Comparison of ENCODE assay signal across 20 cellular contexts in genomic region chr5:111242606-111243005, GRCh38. TPM values are rescaled to one million over a fixed set of nuclear protein-coding genes. Genes with fewer than 3 reads are reported as not detected.
DNase-seq lines count a peak whose midpoint lies in the region; ATAC-seq and TF ChIP-seq lines count a peak whose summit lies in the region.
"Had no signal": no experiment of that assay in that cellular context is flagged by ENCODE, and none has a peak within 500 bp of the region (broad histone marks: within the 10 kb centered on the region; RNA-seq: fewer than 3 reads in every experiment).

No MANE protein-coding gene starts in this region.

- no peak overlapping the region for H3K27ac ChIP-seq in CD8-positive, alpha-beta T cell (ENCODE audit: low read depth, low read length)
- peak overlapping the region; percentile 50 for H3K27ac ChIP-seq in naive thymus-derived CD4-positive, alpha-beta T cell (ENCODE audit: low read depth, low read length)
- no peak overlapping the region for H3K27ac ChIP-seq in esophagus squamous epithelium
- H3K27ac ChIP-seq: BLaER1 treated with 17β-estradiol and CSF1 and Interleukin-3, amounts not matched to agents 10 nM and 100 nM had no signal

- peak overlapping the region; percentile 38 for H3K27ac Mint-ChIP-seq in activated T-cell treated with anti-CD3 and anti-CD28 coated beads, Interleukin-2, amount 50 U/mL, for 24 hours
- no peak overlapping the region for H3K27ac Mint-ChIP-seq in activated T-cell treated with anti-CD3 and anti-CD28 coated beads, Interleukin-2, amount 50 U/mL, for 72 hours
- H3K27ac Mint-ChIP-seq in CD8-positive, alpha-beta T cell = peak overlapping the region; percentile 80
- H3K27ac Mint-ChIP-seq in activated naive CD8-positive, alpha-beta T cell = peak overlapping the region; percentile 78
- H3K27ac Mint-ChIP-seq in naive thymus-derived CD4-positive, alpha-beta T cell = peak overlapping the region; percentile 38 to 98 (median 88)
- H3K27ac Mint-ChIP-seq: IgD-negative memory B cell had no signal

- no peaks in the 10 kb centered on the region for H3K9me3 ChIP-seq in CD8-positive, alpha-beta T cell (ENCODE audit: low read length)
- no peaks in the 10 kb centered on the region for H3K9me3 ChIP-seq in naive thymus-derived CD4-positive, alpha-beta T cell (ENCODE audit: control insufficient read depth in 2 of 3, low read length in 3 of 3)
- H3K9me3 ChIP-seq in esophagus squamous epithelium = no peaks in the 10 kb centered on the region
- H3K9me3 ChIP-seq: BLaER1 treated with 17β-estradiol and CSF1 and Interleukin-3, amounts not matched to agents 10 nM and 100 nM; Caco-2 had no signal

- no peak for TF ChIP-seq CTCF in CD8-positive, alpha-beta T cell (IDR thresholded peaks at IDR 0.05)
- TF ChIP-seq CTCF in esophagus squamous epithelium (IDR thresholded peaks at IDR 0.05) = no peak

- 75 to 84% methylated on average over 10 of the region's 10 CpGs for WGBS in esophagus squamous epithelium, 2 donors

- H3K27me3 Mint-ChIP-seq in activated T-cell treated with anti-CD3 and anti-CD28 coated beads, Interleukin-2, amount 50 U/mL, for 24 hours = no peaks in the 10 kb centered on the region
- H3K27me3 Mint-ChIP-seq in activated T-cell treated with anti-CD3 and anti-CD28 coated beads, Interleukin-2, amount 50 U/mL, for 72 hours (ENCODE audit: low read depth) = no peaks in the 10 kb centered on the region
- H3K27me3 Mint-ChIP-seq in CD8-positive, alpha-beta T cell (ENCODE audit: low read depth) = no peaks in the 10 kb centered on the region
- no peaks in the 10 kb centered on the region for H3K27me3 Mint-ChIP-seq in activated naive CD8-positive, alpha-beta T cell
- H3K27me3 Mint-ChIP-seq in naive thymus-derived CD4-positive, alpha-beta T cell = no peaks in the 10 kb centered on the region
- H3K27me3 Mint-ChIP-seq: IgD-negative memory B cell had no signal

- no peak overlapping the region for H3K4me3 ChIP-seq in CD8-positive, alpha-beta T cell (ENCODE audit: low read depth, low read length)
- no peak overlapping the region for H3K4me3 ChIP-seq in naive thymus-derived CD4-positive, alpha-beta T cell (ENCODE audit: low read length)
- no peak overlapping the region for H3K4me3 ChIP-seq in esophagus squamous epithelium
- H3K4me3 ChIP-seq: BLaER1 treated with 17β-estradiol and CSF1 and Interleukin-3, amounts not matched to agents 10 nM and 100 nM had no signal

- POLR2A ChIA-PET in CD8-positive, alpha-beta T cell (lab: Charles Lee) = no interaction called here
- POLR2A ChIA-PET in naive thymus-derived CD4-positive, alpha-beta T cell (lab: Charles Lee) = interaction anchor here (13.1 kb wide), 1 partner anchor 17 kb away, joined by 207 read pairs; the partner anchor contains the start of gene CAMK4

- no peak overlapping the region for H3K4me3 Mint-ChIP-seq in activated T-cell treated with anti-CD3 and anti-CD28 coated beads, Interleukin-2, amount 50 U/mL, for 24 hours
- H3K4me3 Mint-ChIP-seq in activated T-cell treated with anti-CD3 and anti-CD28 coated beads, Interleukin-2, amount 50 U/mL, for 72 hours = peak overlapping the region in 1 of 2 donors; percentile 29
- H3K4me3 Mint-ChIP-seq in CD8-positive, alpha-beta T cell = peak overlapping the region; percentile 1
- H3K4me3 Mint-ChIP-seq in activated naive CD8-positive, alpha-beta T cell = peak overlapping the region; percentile 28
- peak overlapping the region in 9 of 10 donors; percentile 17 to 81 (median 62) for H3K4me3 Mint-ChIP-seq in naive thymus-derived CD4-positive, alpha-beta T cell
- H3K4me3 Mint-ChIP-seq: IgD-negative memory B cell had no signal

- intact Hi-C loops in CD8-positive, alpha-beta T cell (cut with DNase I, micrococcal nuclease) = loop anchor here in 1 of 2 experiments (1.0 to 2.0 kb wide), 2 partner anchors 12 to 18 kb away; partner anchors contain the start of gene CAMK4
- intact Hi-C loops in naive thymus-derived CD4-positive, alpha-beta T cell (cut with micrococcal nuclease) = loop anchor here in 1 of 2 donors (1.0 kb wide), 1 partner anchor 8 kb away; no protein-coding TSS in a partner anchor
- intact Hi-C loops in esophagus squamous epithelium (cut with DNase I) = no loop called here

- no peaks in the 10 kb centered on the region for H3K9me3 Mint-ChIP-seq in activated T-cell treated with anti-CD3 and anti-CD28 coated beads, Interleukin-2, amount 50 U/mL, for 24 hours
- H3K9me3 Mint-ChIP-seq in activated T-cell treated with anti-CD3 and anti-CD28 coated beads, Interleukin-2, amount 50 U/mL, for 72 hours = no peaks in the 10 kb centered on the region
- no peaks in the 10 kb centered on the region for H3K9me3 Mint-ChIP-seq in CD8-positive, alpha-beta T cell
- H3K9me3 Mint-ChIP-seq in activated naive CD8-positive, alpha-beta T cell (ENCODE audit: low read depth) = no peaks in the 10 kb centered on the region
- no peaks in the 10 kb centered on the region for H3K9me3 Mint-ChIP-seq in naive thymus-derived CD4-positive, alpha-beta T cell
- H3K9me3 Mint-ChIP-seq: IgD-negative memory B cell had no signal

- H3K36me3 Mint-ChIP-seq in activated T-cell treated with anti-CD3 and anti-CD28 coated beads, Interleukin-2, amount 50 U/mL, for 24 hours (ENCODE audit: low read depth) = peaks cover 39% of the 10 kb centered on the region
- H3K36me3 Mint-ChIP-seq in activated T-cell treated with anti-CD3 and anti-CD28 coated beads, Interleukin-2, amount 50 U/mL, for 72 hours (ENCODE audit: insufficient read depth in 2 of 2) = peaks cover 0 to 6% of the 10 kb centered on the region in 2 donors
- H3K36me3 Mint-ChIP-seq in CD8-positive, alpha-beta T cell = peaks cover 40% of the 10 kb centered on the region
- peaks cover 14% of the 10 kb centered on the region for H3K36me3 Mint-ChIP-seq in activated naive CD8-positive, alpha-beta T cell
- peaks cover 0 to 34% (median 25%) of the 10 kb centered on the region in 5 donors for H3K36me3 Mint-ChIP-seq in naive thymus-derived CD4-positive, alpha-beta T cell
- H3K36me3 Mint-ChIP-seq: IgD-negative memory B cell had no signal

- H3K4me1 ChIP-seq in CD8-positive, alpha-beta T cell (ENCODE audit: insufficient read depth, low read length) = peaks cover 81% of the 10 kb centered on the region
- H3K4me1 ChIP-seq in naive thymus-derived CD4-positive, alpha-beta T cell (ENCODE audit: control insufficient read depth in 2 of 2, insufficient read depth in 2 of 2, low read length in 2 of 2) = peaks cover 15 to 69% of the 10 kb centered on the region in 2 donors
- no peaks in the 10 kb centered on the region for H3K4me1 ChIP-seq in esophagus squamous epithelium
- H3K4me1 ChIP-seq: Caco-2 had no signal

- peaks cover 88% of the 10 kb centered on the region for H3K4me1 Mint-ChIP-seq in activated T-cell treated with anti-CD3 and anti-CD28 coated beads, Interleukin-2, amount 50 U/mL, for 24 hours (ENCODE audit: low read depth)
- H3K4me1 Mint-ChIP-seq in activated T-cell treated with anti-CD3 and anti-CD28 coated beads, Interleukin-2, amount 50 U/mL, for 72 hours (ENCODE audit: low read depth) = peaks cover 87% of the 10 kb centered on the region
- H3K4me1 Mint-ChIP-seq in CD8-positive, alpha-beta T cell (ENCODE audit: low read depth) = peaks cover 89% of the 10 kb centered on the region
- H3K4me1 Mint-ChIP-seq in activated naive CD8-positive, alpha-beta T cell (ENCODE audit: low read depth) = peaks cover 87% of the 10 kb centered on the region
- peaks cover 50 to 95% (median 90%) of the 10 kb centered on the region in 7 donors for H3K4me1 Mint-ChIP-seq in naive thymus-derived CD4-positive, alpha-beta T cell
- H3K4me1 Mint-ChIP-seq: IgD-negative memory B cell had no signal

- no peak for DNase-seq in activated T-cell treated with anti-CD3 and anti-CD28 coated beads, Interleukin-2, amount 50 U/mL, for 24 hours
- DNase-seq in activated T-cell treated with anti-CD3 and anti-CD28 coated beads, Interleukin-2, amount 50 U/mL, for 72 hours = no peak
- no peak for DNase-seq in CD8-positive, alpha-beta T cell
- no peak for DNase-seq in naive thymus-derived CD4-positive, alpha-beta T cell
- no peak for DNase-seq in esophagus squamous epithelium (lab: John Stamatoyannopoulos, UW)
- no peak for DNase-seq in cerebellar cortex (ENCODE audit: low spot score)
- DNase-seq: Caco-2, DMS153, EL, H7, Kasumi-1, MM.1S, NCI-H1092 treated with DMSO at 0.1 percent for 48 hours, NCI-H1694, NCI-H510A treated with DMSO at 0.1 percent for 48 hours had no signal

- H3K27me3 ChIP-seq in CD8-positive, alpha-beta T cell (ENCODE audit: insufficient read depth, low read length) = no peaks in the 10 kb centered on the region
- no peaks in the 10 kb centered on the region for H3K27me3 ChIP-seq in naive thymus-derived CD4-positive, alpha-beta T cell (ENCODE audit: control insufficient read depth in 2 of 2, insufficient read depth in 2 of 2, low read length in 2 of 2)
- H3K27me3 ChIP-seq in esophagus squamous epithelium = no peaks in the 10 kb centered on the region
- H3K27me3 ChIP-seq: BLaER1 treated with 17β-estradiol and CSF1 and Interleukin-3, amounts not matched to agents 10 nM and 100 nM had no signal

- TF ChIP-seq POLR2A in esophagus squamous epithelium (IDR thresholded peaks at IDR 0.05) = no peak

- H3K36me3 ChIP-seq in CD8-positive, alpha-beta T cell (ENCODE audit: insufficient read depth, low read length) = no peaks in the 10 kb centered on the region
- H3K36me3 ChIP-seq in naive thymus-derived CD4-positive, alpha-beta T cell (ENCODE audit: control insufficient read depth in 2 of 3, insufficient read depth in 3 of 3, low read length in 3 of 3) = no peaks in the 10 kb centered on the region
- H3K36me3 ChIP-seq in esophagus squamous epithelium = no peaks in the 10 kb centered on the region
- H3K36me3 ChIP-seq: BLaER1 treated with 17β-estradiol and CSF1 and Interleukin-3, amounts not matched to agents 10 nM and 100 nM had no signal

- ATAC-seq in activated T-cell treated with anti-CD3 and anti-CD28 coated beads, Interleukin-2, amount 50 U/mL, for 72 hours (replicated peaks in 1 of 2) = no peak
- ATAC-seq in CD8-positive, alpha-beta T cell = no peak
- ATAC-seq in naive thymus-derived CD4-positive, alpha-beta T cell = no peak
- ATAC-seq in HG03565 (IDR thresholded peaks at IDR 0.05; ENCODE audit: unreplicated experiment) = no peak
- ATAC-seq: Panc1 had no signal

- CTCF ChIA-PET in CD8-positive, alpha-beta T cell (lab: Charles Lee) = interaction anchor here (1.6 to 2.2 kb wide), 2 partner anchors 18 to 36 kb away, joined by 4 to 11 read pairs; partner anchors contain the start of gene CAMK4
- CTCF ChIA-PET in naive thymus-derived CD4-positive, alpha-beta T cell (lab: Charles Lee) = no interaction called here

RNA-seq across cellular contexts. Expression of gene CAMK4, which starts 18.4 kb away (rescaled TPM):
- 10 to 100 TPM; 56.1 to 96.0 TPM for total RNA-seq in activated T-cell treated with anti-CD3 and anti-CD28 coated beads, Interleukin-2, amount 50 U/mL, for 72 hours
- total RNA-seq in CD8-positive, alpha-beta T cell = 100 to 1,000 TPM; 165 to 168 TPM
- total RNA-seq in naive thymus-derived CD4-positive, alpha-beta T cell = 100 to 1,000 TPM; 118 to 366 (median 210) TPM
- polyA plus RNA-seq in naive thymus-derived CD4-positive, alpha-beta T cell = 100 to 1,000 TPM; 188 to 200 TPM
- 1 to 10 TPM; 1.5 to 3.2 (median 2.6) TPM for total RNA-seq in esophagus squamous epithelium
- total RNA-seq: Caco-2 had no signal

Comparison
In these comparisons a context has a peak if more than half of its experiments do, and no peak if none do; other contexts are left out.
1. RNA of gene CAMK4, which starts 18.4 kb away (total RNA-seq): 118 to 366 TPM in naive thymus-derived CD4-positive, alpha-beta T cell, 165 to 168 TPM in CD8-positive, alpha-beta T cell and 56.1 to 96.0 TPM in activated T-cell treated with anti-CD3 and anti-CD28 coated beads, Interleukin-2, amount 50 U/mL, for 72 hours; 1.5 to 3.2 TPM in esophagus squamous epithelium; every median in the first group is over 10 times any median in the second.